In genomic region chr11:117200813-117201515, GRCh38 we compare ENCODE assay signal across 3 cellular contexts.
TF ChIP-seq lines count a peak whose summit lies in the region.

No MANE protein-coding gene starts in this region.

TF ChIP-seq in SK-N-SH, 30 proteins besides CTCF, POLR2A, EP300 and RAD21:
- TF ChIP-seq MXI1 (IDR thresholded peaks at IDR 0.05; ENCODE audit: low read depth, low read length) = no peak
- TF ChIP-seq RFX5 (IDR thresholded peaks at IDR 0.05; ENCODE audit: low read length) = no peak
- TF ChIP-seq FOXJ3 (CRISPR knock-in tag; IDR thresholded peaks at IDR 0.05) = no peak
- no peak for TF ChIP-seq TAF1 (IDR thresholded peaks at IDR 0.05; ENCODE audit: borderline replicate concordance, low read depth, low read length)
- no peak for TF ChIP-seq NFIC (IDR thresholded peaks at IDR 0.05; ENCODE audit: borderline replicate concordance)
- no peak for TF ChIP-seq SIN3A (IDR thresholded peaks at IDR 0.05; ENCODE audit: borderline replicate concordance, low read depth, low read length)
- TF ChIP-seq FOXM1 (IDR thresholded peaks at IDR 0.05; ENCODE audit: low read depth) = no peak
- TF ChIP-seq POLR2AphosphoS5 (IDR thresholded peaks at IDR 0.05; ENCODE audit: low read depth, low read length) = no peak
- no peak for TF ChIP-seq NRF1 (IDR thresholded peaks at IDR 0.05; ENCODE audit: low read depth, low read length)
- no peak for TF ChIP-seq ZBTB33 (IDR thresholded peaks at IDR 0.05; ENCODE audit: borderline replicate concordance, low read depth)
- TF ChIP-seq MEF2A (IDR thresholded peaks at IDR 0.05; ENCODE audit: borderline replicate concordance, low read depth) = no peak
- no peak for TF ChIP-seq ELF1 (IDR thresholded peaks at IDR 0.05)
- TF ChIP-seq JUND (IDR thresholded peaks at IDR 0.05) = no peak
- TF ChIP-seq, protein P1, sequence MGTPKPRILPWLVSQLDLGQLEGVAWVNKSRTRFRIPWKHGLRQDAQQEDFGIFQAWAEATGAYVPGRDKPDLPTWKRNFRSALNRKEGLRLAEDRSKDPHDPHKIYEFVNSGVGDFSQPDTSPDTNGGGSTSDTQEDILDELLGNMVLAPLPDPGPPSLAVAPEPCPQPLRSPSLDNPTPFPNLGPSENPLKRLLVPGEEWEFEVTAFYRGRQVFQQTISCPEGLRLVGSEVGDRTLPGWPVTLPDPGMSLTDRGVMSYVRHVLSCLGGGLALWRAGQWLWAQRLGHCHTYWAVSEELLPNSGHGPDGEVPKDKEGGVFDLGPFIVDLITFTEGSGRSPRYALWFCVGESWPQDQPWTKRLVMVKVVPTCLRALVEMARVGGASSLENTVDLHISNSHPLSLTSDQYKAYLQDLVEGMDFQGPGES (IDR thresholded peaks at IDR 0.05; ENCODE audit: low read depth, low read length) = no peak
- TF ChIP-seq USF2 (IDR thresholded peaks at IDR 0.05; ENCODE audit: borderline replicate concordance, low read depth, low read length) = no peak
- TF ChIP-seq GABPA (IDR thresholded peaks at IDR 0.05; ENCODE audit: low read depth) = no peak
- no peak for TF ChIP-seq GATA2 (CRISPR knock-in tag; IDR thresholded peaks at IDR 0.05)
- TF ChIP-seq TCF12 (IDR thresholded peaks at IDR 0.05) = no peak
- no peak for TF ChIP-seq TEAD4 (IDR thresholded peaks at IDR 0.05; ENCODE audit: borderline replicate concordance, insufficient read depth)

TF ChIP-seq in SK-N-SH treated with all-trans-retinoic acid at 6 μM for 48 hours, 23 proteins besides CTCF, POLR2A, EP300 and RAD21:
- TF ChIP-seq TCF4 (CRISPR knock-in tag; IDR thresholded peaks at IDR 0.05; ENCODE audit: borderline replicate concordance) = no peak
- no peak for TF ChIP-seq POU6F1 (CRISPR knock-in tag; IDR thresholded peaks at IDR 0.05; ENCODE audit: borderline replicate concordance, low read depth)
- no peak for TF ChIP-seq CSRNP3 (CRISPR knock-in tag; IDR thresholded peaks at IDR 0.05)
- no peak for TF ChIP-seq ISL1 (CRISPR knock-in tag; IDR thresholded peaks at IDR 0.05)

TF ChIP-seq in H1, 55 proteins besides CTCF, POLR2A, EP300 and RAD21:
- TF ChIP-seq POLR2AphosphoS5 (IDR thresholded peaks at IDR 0.05; ENCODE audit: low read depth, low read length) = 0 out of 2 replicates have a peak, but pooled peaks have one; percentile 14
- no peak for TF ChIP-seq CEBPB (IDR thresholded peaks at IDR 0.05; ENCODE audit: low read depth, low read length)
